In genomic region chr5:131264453-131265200, GRCh38 we compare ENCODE assay signal across 1 cellular context.
A peak's percentile ranks its signal among the peaks of the same experiment; 100 is the strongest.
TF ChIP-seq lines count a peak whose summit lies in the region.

No MANE protein-coding gene starts in this region.

TF ChIP-seq in HEK293, 187 proteins besides CTCF, POLR2A, EP300 and RAD21 (continued from another document):
- TF ChIP-seq KLF8 (tag by site-specific recombination; IDR thresholded peaks at IDR 0.05) (no peak), ZNF23 (tag by site-specific recombination; IDR thresholded peaks at IDR 0.05; ENCODE audit: borderline replicate concordance) (no peak), ZNF501 (tag by site-specific recombination; IDR thresholded peaks at IDR 0.05) (no peak), SP3 (tag by site-specific recombination; IDR thresholded peaks at IDR 0.05) (no peak), ZNF747 (tag by site-specific recombination; IDR thresholded peaks at IDR 0.05) (no peak), ZNF645 (tag by site-specific recombination; IDR thresholded peaks at IDR 0.05) (no peak), ZNF19 (tag by site-specific recombination; IDR thresholded peaks at IDR 0.05; ENCODE audit: low read depth) (no peak), INSM2 (tag by site-specific recombination; IDR thresholded peaks at IDR 0.05) (no peak), ZNF433 (tag by site-specific recombination; IDR thresholded peaks at IDR 0.05; ENCODE audit: low read depth) (no peak), ELK4 (IDR thresholded peaks at IDR 0.05; ENCODE audit: borderline replicate concordance, low read depth, low read length) (no peak), OSR2 (tag by site-specific recombination; IDR thresholded peaks at IDR 0.05) (peak; percentile 39; the same call in 1 of the 2 replicates), SCRT1 (tag by site-specific recombination; IDR thresholded peaks at IDR 0.05; ENCODE audit: borderline replicate concordance) (0 out of 2 replicates have a peak, but pooled peaks have one; percentile 20), ZNF580 (tag by site-specific recombination; IDR thresholded peaks at IDR 0.05) (0 out of 2 replicates have a peak, but pooled peaks have one; percentile 16), ZBTB10 (tag by site-specific recombination; IDR thresholded peaks at IDR 0.05) (no peak), ZNF311 (tag by site-specific recombination; IDR thresholded peaks at IDR 0.05; ENCODE audit: borderline replicate concordance) (no peak)
